Comparison of ENCODE assay signal across 10 cellular contexts in the genomic region with DNA sequence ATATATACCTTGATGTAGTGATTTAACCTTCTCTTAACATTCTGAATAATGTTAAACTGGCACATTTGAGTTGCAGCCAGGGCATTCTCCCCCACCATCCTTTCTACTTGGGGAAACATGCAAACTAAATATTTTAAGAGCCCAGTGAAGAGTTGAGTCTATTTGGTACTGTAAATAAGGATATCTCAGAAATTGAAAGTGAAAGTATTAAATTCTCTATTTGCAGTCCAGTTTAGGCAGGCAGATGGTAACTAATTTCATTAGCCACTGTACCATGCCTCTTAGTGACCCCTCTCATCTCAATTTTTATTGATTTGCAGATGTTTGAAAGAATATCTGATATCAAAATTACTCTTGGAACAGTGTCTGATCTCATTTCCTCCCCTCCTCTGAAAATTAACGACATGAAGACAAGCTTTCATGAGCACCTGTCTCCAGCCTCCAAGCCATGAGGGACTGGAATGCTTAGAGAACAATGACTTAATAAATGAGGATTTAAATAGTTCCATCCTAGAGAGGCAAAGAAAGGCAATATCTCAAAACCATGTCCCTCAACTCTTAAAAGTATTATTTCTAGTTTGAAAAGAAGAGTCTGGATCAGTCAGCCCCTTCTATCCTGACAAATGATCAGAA.
A peak's percentile ranks its signal among the peaks of the same experiment; 100 is the strongest.
DNase-seq lines count a peak whose midpoint lies in the region; ATAC-seq and TF ChIP-seq lines count a peak whose summit lies in the region.
"Had no signal": no experiment of that assay in that cellular context is flagged by ENCODE, and none has a peak within 500 bp of the region (broad histone marks: within the 10 kb centered on the region; RNA-seq: fewer than 3 reads in every experiment).

No MANE protein-coding gene starts in this region.

- DNase-seq in left ventricle myocardium inferior, result no peak
- DNase-seq in left ventricle myocardium superior, result no peak
- peak; percentile 71 for DNase-seq in OCI-M1 (lab: John Stamatoyannopoulos, UW)
- DNase-seq in immature natural killer cell, result no peak
- DNase-seq in LoVo (ENCODE audit: low spot score), result no peak
- DNase-seq in ecto neural progenitor cell (ENCODE audit: low spot score), result no peak
- DNase-seq in ascending aorta (ENCODE audit: low spot score in 2 of 2), result no peak
- DNase-seq: ovary, SHP77 had no signal

- peaks cover 0 to 3% (median 0%) of the 10 kb centered on the region in 6 donors for H3K9me3 Mint-ChIP-seq in immature natural killer cell

- H3K36me3 ChIP-seq in left ventricle myocardium inferior, result no peaks in the 10 kb centered on the region
- no peaks in the 10 kb centered on the region for H3K36me3 ChIP-seq in ascending aorta
- H3K36me3 ChIP-seq: ovary had no signal

- H3K27ac ChIP-seq in left ventricle myocardium inferior (replicated peaks), result no peak overlapping the region
- no peak overlapping the region for H3K27ac ChIP-seq in ascending aorta
- H3K27ac ChIP-seq: ovary had no signal

- H3K27me3 ChIP-seq in left ventricle myocardium inferior (ENCODE audit: low read depth) (no peaks in the 10 kb centered on the region), ascending aorta (no peaks in the 10 kb centered on the region)
- H3K27me3 ChIP-seq: ovary had no signal

- no peak for ATAC-seq in left ventricle myocardium superior
- no peak for ATAC-seq in activated CD4-positive, CD25-positive, alpha-beta regulatory T cell treated with anti-CD3 and anti-CD28 coated beads, Interleukin-2, amount 50 U/mL, for 24 hours

- peak overlapping the region; percentile 29 to 73 (median 60) for H3K4me3 Mint-ChIP-seq in immature natural killer cell

- peaks cover 9 to 14% of the 10 kb centered on the region in 2 donors for H3K4me1 Mint-ChIP-seq in immature natural killer cell

- H3K9me3 ChIP-seq in left ventricle myocardium inferior (replicated peaks) (no peaks in the 10 kb centered on the region), ascending aorta (no peaks in the 10 kb centered on the region)
- H3K9me3 ChIP-seq: ovary had no signal

- intact Hi-C loops in left ventricle myocardium inferior (cut with micrococcal nuclease), result no loop called here
- intact Hi-C loops in left ventricle myocardium superior (cut with micrococcal nuclease), result no loop called here
- intact Hi-C loops in ascending aorta (cut with DNase I), result no loop called here

- no peaks in the 10 kb centered on the region for H3K27me3 Mint-ChIP-seq in immature natural killer cell (ENCODE audit: low read depth in 3 of 3)

- H3K4me1 ChIP-seq in left ventricle myocardium inferior, result peaks cover 9% of the 10 kb centered on the region
- peaks cover 0 to 2% of the 10 kb centered on the region in 2 donors for H3K4me1 ChIP-seq in ascending aorta

- no peaks in the 10 kb centered on the region for H3K36me3 Mint-ChIP-seq in immature natural killer cell

- peak overlapping the region in 3 of 6 donors; percentile 25 to 51 (median 32) for H3K27ac Mint-ChIP-seq in immature natural killer cell

- H3K4me3 ChIP-seq in left ventricle myocardium inferior (peak overlapping the region; percentile 21), ascending aorta (no peak overlapping the region)
- H3K4me3 ChIP-seq: ovary had no signal

- TF ChIP-seq CTCF in left ventricle myocardium inferior (IDR thresholded peaks at IDR 0.05; ENCODE audit: borderline replicate concordance), result no peak
- no peak for TF ChIP-seq CTCF in ascending aorta (IDR thresholded peaks at IDR 0.05)
